In genomic region chr18:12463191-12463590, GRCh38 we compare ENCODE assay signal across 26 cellular contexts.
"Had no signal": no experiment of that assay in that cellular context is flagged by ENCODE, and none has a peak within 500 bp of the region (broad histone marks: within the 10 kb centered on the region; RNA-seq: fewer than 3 reads in every experiment).

No MANE protein-coding gene starts in this region.

- ATAC-seq: foreskin keratinocyte; heart left ventricle; left lobe of liver; lower lobe of right lung; stimulated activated naive B cell treated with anti-CD40 and anti-IgM and Interleukin-4, amounts not matched to agents 10 μg/mL and 1 μg/mL and 100 μg/mL, for 72 hours; stimulated activated naive CD8-positive, alpha-beta T cell treated with anti-CD3 and anti-CD28 coated beads, Interleukin-15, amount 100 ng/mL, for 72 hours; upper lobe of right lung had no signal

- DNase-seq: caudate nucleus; dorsolateral prefrontal cortex; effector CD8-positive, alpha-beta T cell; esophagus squamous epithelium; foreskin keratinocyte; heart left ventricle; hippocampal formation; kidney glomerular epithelial cell; lower lobe of right lung; mesenchymal stem cell; naive B cell; occipital lobe; sigmoid colon; stimulated activated CD4-positive, alpha-beta T cell treated with anti-CD3 and anti-CD28 coated beads, Interleukin-2, amount 100 ng/mL, for 24 hours; stimulated activated CD4-positive, alpha-beta T cell treated with anti-CD3 and anti-CD28 coated beads, Interleukin-4, amount 100 ng/mL, for 4 hours; stimulated activated naive B cell treated with anti-CD40 and anti-IgM and Interleukin-4, amounts not matched to agents 10 μg/mL and 1 μg/mL and 100 μg/mL, for 72 hours; stimulated activated naive CD8-positive, alpha-beta T cell treated with anti-CD3 and anti-CD28 coated beads, Interleukin-15, amount 100 ng/mL, for 72 hours; testis; upper lobe of right lung had no signal

- H3K27ac Mint-ChIP-seq: naive B cell; nephron; stimulated activated naive B cell treated with anti-CD40 and anti-IgM and Interleukin-4, amounts not matched to agents 10 μg/mL and 1 μg/mL and 100 μg/mL, for 72 hours; stimulated activated naive CD8-positive, alpha-beta T cell treated with anti-CD3 and anti-CD28 coated beads, Interleukin-15, amount 100 ng/mL, for 72 hours had no signal

- H3K9me3 Mint-ChIP-seq: naive B cell; nephron; stimulated activated naive B cell treated with anti-CD40 and anti-IgM and Interleukin-4, amounts not matched to agents 10 μg/mL and 1 μg/mL and 100 μg/mL, for 72 hours; stimulated activated naive CD8-positive, alpha-beta T cell treated with anti-CD3 and anti-CD28 coated beads, Interleukin-15, amount 100 ng/mL, for 72 hours had no signal

- H2AFZ ChIP-seq: parathyroid adenoma had no signal

- H3K4me1 Mint-ChIP-seq: naive B cell; stimulated activated naive B cell treated with anti-CD40 and anti-IgM and Interleukin-4, amounts not matched to agents 10 μg/mL and 1 μg/mL and 100 μg/mL, for 72 hours; stimulated activated naive CD8-positive, alpha-beta T cell treated with anti-CD3 and anti-CD28 coated beads, Interleukin-15, amount 100 ng/mL, for 72 hours had no signal

- H3K79me2 ChIP-seq: parathyroid adenoma had no signal

- H3K36me3 ChIP-seq: prostate gland had no signal

- H3K4me1 ChIP-seq: esophagus squamous epithelium, foreskin keratinocyte, lower lobe of right lung, parathyroid adenoma, prostate gland, sigmoid colon, upper lobe of right lung had no signal

- H3K27me3 ChIP-seq: dorsolateral prefrontal cortex, esophagus squamous epithelium, foreskin keratinocyte, heart left ventricle, sigmoid colon, testis, tibial nerve, upper lobe of right lung had no signal

- H3K27ac ChIP-seq: coronary artery, esophagus squamous epithelium, foreskin keratinocyte, heart left ventricle, parathyroid adenoma, prostate gland, sigmoid colon, skin epidermis, testis, upper lobe of right lung had no signal

- H3K9me3 ChIP-seq: esophagus squamous epithelium, heart left ventricle, lower lobe of right lung, prostate gland, sigmoid colon, testis, tibial nerve, upper lobe of right lung had no signal

- H3K4me3 Mint-ChIP-seq: naive B cell; nephron; stimulated activated naive B cell treated with anti-CD40 and anti-IgM and Interleukin-4, amounts not matched to agents 10 μg/mL and 1 μg/mL and 100 μg/mL, for 72 hours; stimulated activated naive CD8-positive, alpha-beta T cell treated with anti-CD3 and anti-CD28 coated beads, Interleukin-15, amount 100 ng/mL, for 72 hours had no signal

- H3K9ac ChIP-seq: parathyroid adenoma had no signal

- H3K27me3 Mint-ChIP-seq: naive B cell; stimulated activated naive B cell treated with anti-CD40 and anti-IgM and Interleukin-4, amounts not matched to agents 10 μg/mL and 1 μg/mL and 100 μg/mL, for 72 hours; stimulated activated naive CD8-positive, alpha-beta T cell treated with anti-CD3 and anti-CD28 coated beads, Interleukin-15, amount 100 ng/mL, for 72 hours had no signal

- H3K36me3 Mint-ChIP-seq: naive B cell had no signal

- H3K4me3 ChIP-seq: coronary artery, dorsolateral prefrontal cortex, esophagus squamous epithelium, heart left ventricle, lower lobe of right lung, prostate gland, sigmoid colon, skin epidermis, testis, tibial nerve, upper lobe of right lung had no signal
